Comparison of ENCODE assay signal across 20 cellular contexts in the genomic region with DNA sequence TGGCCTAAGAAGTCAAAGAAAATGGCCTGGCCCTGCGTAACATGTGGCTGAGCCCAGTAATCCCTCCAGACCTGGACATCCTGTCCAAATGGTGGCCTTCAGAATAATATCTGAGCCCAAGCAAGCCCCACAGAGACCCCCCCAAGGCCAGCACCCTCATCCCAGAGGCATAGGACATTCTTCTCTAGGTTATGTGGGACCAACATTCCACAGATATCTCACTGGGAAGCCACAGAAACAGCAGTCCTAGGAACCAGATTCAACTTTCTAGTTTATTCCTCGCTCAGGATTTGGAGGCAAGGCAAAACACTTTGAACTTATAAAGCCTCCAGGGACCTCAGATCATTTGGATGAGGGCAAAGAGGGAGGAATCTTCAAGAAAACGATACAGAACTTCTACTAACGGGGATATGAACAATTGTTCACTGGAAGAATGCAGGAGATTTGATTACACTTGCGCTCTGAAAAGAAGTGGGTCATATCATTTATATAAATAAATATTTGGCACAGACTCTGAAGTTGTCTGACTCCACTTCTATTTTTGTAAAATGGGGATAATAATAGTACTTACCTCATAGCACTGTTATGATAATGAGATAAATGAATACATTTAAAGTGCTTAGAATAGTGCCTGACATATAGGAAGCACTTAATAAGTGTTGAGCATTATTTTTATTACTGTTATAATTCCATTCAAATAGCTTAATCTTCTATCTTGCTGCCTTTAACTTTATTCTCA.
A peak's percentile ranks its signal among the peaks of the same experiment; 100 is the strongest.
DNase-seq lines count a peak whose midpoint lies in the region; ATAC-seq, FAIRE-seq and TF ChIP-seq lines count a peak whose summit lies in the region.
"Had no signal": no experiment of that assay in that cellular context is flagged by ENCODE, and none has a peak within 500 bp of the region (broad histone marks: within the 10 kb centered on the region; RNA-seq: fewer than 3 reads in every experiment).

No MANE protein-coding gene starts in this region.

- H3K4me1 ChIP-seq in astrocyte (ENCODE audit: insufficient read depth, low read length) (peaks cover 10% of the 10 kb centered on the region), esophagus muscularis mucosa (peaks cover 14 to 19% (median 17%) of the 10 kb centered on the region in 4 donors), stomach (peaks cover 0 to 12% (median 0%) of the 10 kb centered on the region in 4 donors)
- H3K4me1 ChIP-seq: neural progenitor cell had no signal

- H3K4me2 ChIP-seq in astrocyte (ENCODE audit: low read length): peak overlapping the region; percentile 34
- H3K4me2 ChIP-seq: neural progenitor cell had no signal

- H3K4me1 Mint-ChIP-seq in astrocyte (ENCODE audit: low read depth, unreplicated experiment): peaks cover 27% of the 10 kb centered on the region
- H3K4me1 Mint-ChIP-seq in activated CD8-positive, alpha-beta T cell treated with anti-CD3 and anti-CD28 coated beads, Interleukin-2, amount 10 ng/mL, durations not matched to agents 7 days and 5 days (ENCODE audit: low read depth): no peaks in the 10 kb centered on the region
- H3K4me1 Mint-ChIP-seq: activated naive CD4-positive, alpha-beta T cell treated with anti-CD3 and anti-CD28 coated beads, Interleukin-2, amount 10 ng/mL, durations not matched to agents 7 days and 5 days; CD4-positive, alpha-beta memory T cell; neural progenitor cell had no signal

- H3K9me3 Mint-ChIP-seq in astrocyte (ENCODE audit: unreplicated experiment): peaks cover 4% of the 10 kb centered on the region
- H3K9me3 Mint-ChIP-seq in activated CD8-positive, alpha-beta T cell treated with anti-CD3 and anti-CD28 coated beads, Interleukin-2, amount 10 ng/mL, durations not matched to agents 7 days and 5 days (ENCODE audit: insufficient read depth): no peaks in the 10 kb centered on the region
- H3K9me3 Mint-ChIP-seq: activated naive CD4-positive, alpha-beta T cell treated with anti-CD3 and anti-CD28 coated beads, Interleukin-2, amount 10 ng/mL, durations not matched to agents 7 days and 5 days; activated T-cell treated with anti-CD3 and anti-CD28 coated beads, Interleukin-2, amount 50 U/mL, for 4 hours had no signal

- WGBS in esophagus muscularis mucosa: 25% methylated on average over 5 of the region's 5 CpGs
- WGBS in stomach, 5 donors: 40 to 56% (median 45%) methylated on average over 5 of the region's 5 CpGs

- H3K4me3 ChIP-seq in astrocyte (ENCODE audit: insufficient read depth, low read depth, low read length) (no peak overlapping the region), esophagus muscularis mucosa (no peak overlapping the region), stomach (no peak overlapping the region)
- H3K4me3 ChIP-seq: dorsolateral prefrontal cortex, GM12878, neural progenitor cell had no signal

- H4K20me1 ChIP-seq in astrocyte (ENCODE audit: insufficient read depth, low read length): no peaks in the 10 kb centered on the region

- H3K36me3 ChIP-seq in astrocyte (ENCODE audit: insufficient read depth, low read length): no peaks in the 10 kb centered on the region
- no peaks in the 10 kb centered on the region for H3K36me3 ChIP-seq in esophagus muscularis mucosa
- no peaks in the 10 kb centered on the region for H3K36me3 ChIP-seq in stomach
- H3K36me3 ChIP-seq: neural progenitor cell had no signal

- FAIRE-seq in astrocyte (lab: Jason Lieb, UNC): no peak
- FAIRE-seq: GM12878 had no signal

- POLR2A ChIA-PET in activated CD8-positive, alpha-beta T cell treated with anti-CD3 and anti-CD28 coated beads, Interleukin-2, amount 10 ng/mL, durations not matched to agents 7 days and 5 days (lab: Charles Lee): no interaction called here

- peak overlapping the region; percentile 80 for H3K27ac Mint-ChIP-seq in astrocyte (ENCODE audit: unreplicated experiment)
- no peak overlapping the region for H3K27ac Mint-ChIP-seq in activated CD8-positive, alpha-beta T cell treated with anti-CD3 and anti-CD28 coated beads, Interleukin-2, amount 10 ng/mL, durations not matched to agents 7 days and 5 days
- H3K27ac Mint-ChIP-seq: activated naive CD4-positive, alpha-beta T cell treated with anti-CD3 and anti-CD28 coated beads, Interleukin-2, amount 10 ng/mL, durations not matched to agents 7 days and 5 days; CD4-positive, alpha-beta memory T cell; neural progenitor cell had no signal

- DNase-seq in astrocyte (ENCODE audit: low read depth): peak; percentile 65
- DNase-seq in esophagus muscularis mucosa (ENCODE audit: extremely low spot score): no peak
- DNase-seq in iris pigment epithelial cell (ENCODE audit: low read depth): peak; percentile 71
- DNase-seq in stomach: no peak
- no peak for DNase-seq in activated CD8-positive, alpha-beta T cell treated with anti-CD3 and anti-CD28 coated beads, Interleukin-2, amount 10 ng/mL, durations not matched to agents 7 days and 5 days
- no peak for DNase-seq in stimulated activated CD4-positive, alpha-beta T cell treated with anti-CD3 and anti-CD28 coated beads, Interleukin-15, amount 100 ng/mL, for 24 hours
- DNase-seq in GM13976 (ENCODE audit: low spot score): no peak
- DNase-seq in inferior parietal cortex (ENCODE audit: extremely low spot score): no peak
- DNase-seq: activated naive CD4-positive, alpha-beta T cell treated with anti-CD3 and anti-CD28 coated beads, Interleukin-2, amount 10 ng/mL, durations not matched to agents 7 days and 5 days; activated T-cell treated with anti-CD3 and anti-CD28 coated beads, Interleukin-2, amount 50 U/mL, for 4 hours; CD4-positive, alpha-beta memory T cell; dorsolateral prefrontal cortex; Kasumi-1; NCI-H1105; NCI-H2081; NCI-H524 had no signal

- H3K27me3 ChIP-seq in astrocyte (ENCODE audit: insufficient read depth, low read length) (no peaks in the 10 kb centered on the region), esophagus muscularis mucosa (no peaks in the 10 kb centered on the region), stomach (peaks cover 0 to 4% (median 0%) of the 10 kb centered on the region in 3 donors)
- H3K27me3 ChIP-seq: dorsolateral prefrontal cortex, neural progenitor cell had no signal

- peak overlapping the region; percentile 66 for H3K9ac ChIP-seq in astrocyte (ENCODE audit: low read length)
- H3K9ac ChIP-seq: neural progenitor cell had no signal

- no peaks in the 10 kb centered on the region for H3K36me3 Mint-ChIP-seq in astrocyte (ENCODE audit: low read depth, unreplicated experiment)
- no peaks in the 10 kb centered on the region for H3K36me3 Mint-ChIP-seq in activated CD8-positive, alpha-beta T cell treated with anti-CD3 and anti-CD28 coated beads, Interleukin-2, amount 10 ng/mL, durations not matched to agents 7 days and 5 days (ENCODE audit: low read depth)
- H3K36me3 Mint-ChIP-seq: activated naive CD4-positive, alpha-beta T cell treated with anti-CD3 and anti-CD28 coated beads, Interleukin-2, amount 10 ng/mL, durations not matched to agents 7 days and 5 days; CD4-positive, alpha-beta memory T cell; neural progenitor cell had no signal

- no peaks in the 10 kb centered on the region for H3K27me3 Mint-ChIP-seq in astrocyte (ENCODE audit: low read depth, unreplicated experiment)
- H3K27me3 Mint-ChIP-seq in activated CD8-positive, alpha-beta T cell treated with anti-CD3 and anti-CD28 coated beads, Interleukin-2, amount 10 ng/mL, durations not matched to agents 7 days and 5 days (ENCODE audit: low read depth): peaks cover 3% of the 10 kb centered on the region
- H3K27me3 Mint-ChIP-seq: activated naive CD4-positive, alpha-beta T cell treated with anti-CD3 and anti-CD28 coated beads, Interleukin-2, amount 10 ng/mL, durations not matched to agents 7 days and 5 days; CD4-positive, alpha-beta memory T cell had no signal

- intact Hi-C loops in esophagus muscularis mucosa (cut with DNase I): no loop called here
- intact Hi-C loops in stomach (cut with DNase I; ENCODE audit: low total_unique reads): no loop called here

- no peaks in the 10 kb centered on the region for H3K79me2 ChIP-seq in astrocyte (ENCODE audit: insufficient read depth, low read length)

- TF ChIP-seq CTCF in astrocyte (IDR thresholded peaks at IDR 0.05; ENCODE audit: insufficient read depth, low read depth, low read length) (no peak), esophagus muscularis mucosa (IDR thresholded peaks at IDR 0.05) (no peak), stomach (IDR thresholded peaks at IDR 0.05) (no peak), GM13976 (IDR thresholded peaks at IDR 0.05; ENCODE audit: borderline replicate concordance, control extremely low read depth, extremely low read depth, insufficient read depth, missing control alignments) (no peak)

- ATAC-seq in activated CD8-positive, alpha-beta T cell treated with anti-CD3 and anti-CD28 coated beads, Interleukin-2, amount 10 ng/mL, durations not matched to agents 7 days and 5 days: no peak
- ATAC-seq: activated T-cell treated with anti-CD3 and anti-CD28 coated beads, Interleukin-2, amount 50 U/mL, for 4 hours; GM12878; left lobe of liver had no signal

- no peak for TF ChIP-seq EP300 in esophagus muscularis mucosa (IDR thresholded peaks at IDR 0.05)
- TF ChIP-seq EP300 in stomach (IDR thresholded peaks at IDR 0.05): no peak

- H3K27ac ChIP-seq in astrocyte (ENCODE audit: low read depth, low read length) (peak overlapping the region; percentile 80), esophagus muscularis mucosa (replicated peaks in 1 of 4) (peak overlapping the region; percentile 22 to 55 (median 50)), stomach (peak overlapping the region in 4 of 5 donors; percentile 30 to 41 (median 36))
- H3K27ac ChIP-seq: epithelial cell of prostate, neural progenitor cell had no signal

- no peak for TF ChIP-seq POLR2A in esophagus muscularis mucosa (IDR thresholded peaks at IDR 0.05; ENCODE audit: low read depth)
- no peak for TF ChIP-seq POLR2A in stomach (IDR thresholded peaks at IDR 0.05)

- peak overlapping the region; percentile 13 for H2AFZ ChIP-seq in astrocyte (ENCODE audit: low read depth, low read length)
- H2AFZ ChIP-seq: neural progenitor cell had no signal

- CTCF ChIA-PET in activated CD8-positive, alpha-beta T cell treated with anti-CD3 and anti-CD28 coated beads, Interleukin-2, amount 10 ng/mL, durations not matched to agents 7 days and 5 days (lab: Charles Lee): no interaction called here

- H3K4me3 Mint-ChIP-seq in astrocyte (ENCODE audit: unreplicated experiment): no peak overlapping the region
- no peak overlapping the region for H3K4me3 Mint-ChIP-seq in activated CD8-positive, alpha-beta T cell treated with anti-CD3 and anti-CD28 coated beads, Interleukin-2, amount 10 ng/mL, durations not matched to agents 7 days and 5 days
- H3K4me3 Mint-ChIP-seq: activated naive CD4-positive, alpha-beta T cell treated with anti-CD3 and anti-CD28 coated beads, Interleukin-2, amount 10 ng/mL, durations not matched to agents 7 days and 5 days; activated T-cell treated with anti-CD3 and anti-CD28 coated beads, Interleukin-2, amount 50 U/mL, for 4 hours; CD4-positive, alpha-beta memory T cell; neural progenitor cell had no signal

- H3K9me3 ChIP-seq in astrocyte (ENCODE audit: insufficient read depth, low read depth, low read length) (no peaks in the 10 kb centered on the region), esophagus muscularis mucosa (no peaks in the 10 kb centered on the region), stomach (no peaks in the 10 kb centered on the region)

- in situ Hi-C loops in GM13976 (cut with MboI; ENCODE audit: low sequenced_read_pairs, unreplicated experiment): no loop called here

Comparison
In these comparisons a context has a peak if more than half of its experiments do, and no peak if none do; other contexts are left out.
1. DNase-seq: peak in astrocyte (single experiment) and iris pigment epithelial cell (single experiment); none in esophagus muscularis mucosa (single experiment), stomach (single experiment), activated CD8-positive, alpha-beta T cell treated with anti-CD3 and anti-CD28 coated beads, Interleukin-2, amount 10 ng/mL, durations not matched to agents 7 days and 5 days (single experiment), stimulated activated CD4-positive, alpha-beta T cell treated with anti-CD3 and anti-CD28 coated beads, Interleukin-15, amount 100 ng/mL, for 24 hours (single experiment), GM13976 (single experiment) and inferior parietal cortex (single experiment).
2. Peak in every context shown above with its lines, with median percentiles within 50 percentile points of each other: H3K27ac ChIP-seq.